In genomic region chr11:45282070-45282469, GRCh38 we compare ENCODE assay signal across 24 cellular contexts. TPM values are rescaled to one million over a fixed set of nuclear protein-coding genes. Genes with fewer than 3 reads are reported as not detected.
A peak's percentile ranks its signal among the peaks of the same experiment; 100 is the strongest.
DNase-seq lines count a peak whose midpoint lies in the region; ATAC-seq and TF ChIP-seq lines count a peak whose summit lies in the region.
"Had no signal": no experiment of that assay in that cellular context is flagged by ENCODE, and none has a peak within 500 bp of the region (broad histone marks: within the 10 kb centered on the region; RNA-seq: fewer than 3 reads in every experiment).

No MANE protein-coding gene starts in this region.

- H3K79me2 ChIP-seq in neural cell (replicated peaks; ENCODE audit: insufficient read depth, low read length): peaks cover 10% of the 10 kb centered on the region

- WGBS in thyroid gland, 2 donors: 48 to 60% methylated on average over 6 of the region's 6 CpGs
- WGBS in testis, 2 donors: 87 to 91% methylated on average over 6 of the region's 6 CpGs

- peak overlapping the region; percentile 12 for H3K4me3 ChIP-seq in neural cell (ENCODE audit: low read length)
- no peak overlapping the region for H3K4me3 ChIP-seq in thyroid gland (replicated peaks in 1 of 3)
- no peak overlapping the region for H3K4me3 ChIP-seq in CD8-positive, alpha-beta T cell (ENCODE audit: low read depth, low read length)
- no peak overlapping the region for H3K4me3 ChIP-seq in testis
- H3K4me3 ChIP-seq: Peyer's patch, SJCRH30 had no signal

- intact Hi-C loops in thyroid gland (cut with DNase I): no loop called here
- intact Hi-C loops in CD8-positive, alpha-beta T cell (cut with DNase I, micrococcal nuclease): no loop called here
- intact Hi-C loops in testis (cut with DNase I; ENCODE audit: low total_unique reads): no loop called here

- POLR2A ChIA-PET in CD8-positive, alpha-beta T cell (lab: Charles Lee): no interaction called here

- H3K9me3 ChIP-seq in neural cell (ENCODE audit: low read length) (no peaks in the 10 kb centered on the region), thyroid gland (no peaks in the 10 kb centered on the region), testis (no peaks in the 10 kb centered on the region)
- no peaks in the 10 kb centered on the region for H3K9me3 ChIP-seq in CD8-positive, alpha-beta T cell (ENCODE audit: low read length)
- H3K9me3 ChIP-seq: Peyer's patch, SJCRH30 had no signal

- peak; percentile 62; the same call in 1 of the 2 replicates for TF ChIP-seq EP300 in Ishikawa (IDR thresholded peaks at IDR 0.05; ENCODE audit: borderline replicate concordance)
- no peak for TF ChIP-seq EP300 in neural cell (conservative IDR thresholded peaks at IDR 0.05; ENCODE audit: poor library complexity, severe bottlenecking)

- no peak for TF ChIP-seq CTCF in neural cell (IDR thresholded peaks at IDR 0.05; ENCODE audit: poor library complexity, severe bottlenecking)
- TF ChIP-seq CTCF in thyroid gland (IDR thresholded peaks at IDR 0.05): no peak
- TF ChIP-seq CTCF in CD8-positive, alpha-beta T cell (IDR thresholded peaks at IDR 0.05): no peak
- no peak for TF ChIP-seq CTCF in testis (IDR thresholded peaks at IDR 0.05)

- no peaks in the 10 kb centered on the region for H3K27me3 ChIP-seq in neural cell (ENCODE audit: insufficient read depth, low read depth, low read length)
- no peaks in the 10 kb centered on the region for H3K27me3 ChIP-seq in thyroid gland
- peaks cover 9% of the 10 kb centered on the region for H3K27me3 ChIP-seq in CD8-positive, alpha-beta T cell (ENCODE audit: insufficient read depth, low read length)
- no peaks in the 10 kb centered on the region for H3K27me3 ChIP-seq in testis
- H3K27me3 ChIP-seq: Peyer's patch had no signal

- H3K9me2 ChIP-seq in neural cell (ENCODE audit: insufficient read depth, low read length): no peaks in the 10 kb centered on the region

- peaks cover 6% of the 10 kb centered on the region for H3K9me3 Mint-ChIP-seq in CD8-positive, alpha-beta T cell
- H3K9me3 Mint-ChIP-seq in stimulated activated effector memory CD8-positive, alpha-beta T cell treated with anti-CD3 and anti-CD28 coated beads, Interleukin-12 subunit alpha, Interleukin-12 subunit beta, amount 100 ng/mL, for 72 hours: no peaks in the 10 kb centered on the region

- no peak overlapping the region for H3K4me3 Mint-ChIP-seq in CD8-positive, alpha-beta T cell
- H3K4me3 Mint-ChIP-seq in stimulated activated effector memory CD8-positive, alpha-beta T cell treated with anti-CD3 and anti-CD28 coated beads, Interleukin-12 subunit alpha, Interleukin-12 subunit beta, amount 100 ng/mL, for 72 hours: no peak overlapping the region
- H3K4me3 Mint-ChIP-seq: H9 had no signal

- H3K9ac ChIP-seq in neural cell (ENCODE audit: low read length): peak overlapping the region; percentile 0

- DNase-seq in islet precursor cell (peak; percentile 85), thyroid gland (peak; percentile 77 to 79), nucleus accumbens (lab: John Stamatoyannopoulos, UW) (no peak), testis (no peak)
- no peak for DNase-seq in CD8-positive, alpha-beta T cell
- DNase-seq in stimulated activated effector memory CD8-positive, alpha-beta T cell treated with anti-CD3 and anti-CD28 coated beads, Interleukin-12 subunit alpha, Interleukin-12 subunit beta, amount 100 ng/mL, for 72 hours (ENCODE audit: low spot score in 2 of 2): no peak
- DNase-seq: ACHN, DND-41, H9, IMR-90, MV-4-11, NCI-H1105 treated with DMSO at 0.1 percent for 48 hours, NCI-H1694, NCI-H2081, NCI-H345, NCI-H524 treated with DMSO at 0.1 percent for 48 hours, NCI-H82, Peyer's patch, SJCRH30 had no signal

- H3K27ac ChIP-seq in neural cell (ENCODE audit: low read length) (no peak overlapping the region), thyroid gland (peak overlapping the region; percentile 44 to 51 (median 47)), testis (no peak overlapping the region)
- H3K27ac ChIP-seq in CD8-positive, alpha-beta T cell (ENCODE audit: low read depth, low read length): no peak overlapping the region
- H3K27ac ChIP-seq: C4-2B, Peyer's patch, SJCRH30 had no signal

- TF ChIP-seq RAD21 in Ishikawa (IDR thresholded peaks at IDR 0.05; ENCODE audit: low read depth) (no peak), neural cell (conservative IDR thresholded peaks at IDR 0.05) (no peak)

- H3K36me3 Mint-ChIP-seq in CD8-positive, alpha-beta T cell: no peaks in the 10 kb centered on the region
- H3K36me3 Mint-ChIP-seq in stimulated activated effector memory CD8-positive, alpha-beta T cell treated with anti-CD3 and anti-CD28 coated beads, Interleukin-12 subunit alpha, Interleukin-12 subunit beta, amount 100 ng/mL, for 72 hours: no peaks in the 10 kb centered on the region

- H3K27ac Mint-ChIP-seq in CD8-positive, alpha-beta T cell: no peak overlapping the region
- H3K27ac Mint-ChIP-seq in stimulated activated effector memory CD8-positive, alpha-beta T cell treated with anti-CD3 and anti-CD28 coated beads, Interleukin-12 subunit alpha, Interleukin-12 subunit beta, amount 100 ng/mL, for 72 hours: no peak overlapping the region
- H3K27ac Mint-ChIP-seq: H9 had no signal

- H3K4me1 Mint-ChIP-seq in CD8-positive, alpha-beta T cell (ENCODE audit: low read depth): peaks cover 3% of the 10 kb centered on the region
- H3K4me1 Mint-ChIP-seq in stimulated activated effector memory CD8-positive, alpha-beta T cell treated with anti-CD3 and anti-CD28 coated beads, Interleukin-12 subunit alpha, Interleukin-12 subunit beta, amount 100 ng/mL, for 72 hours: no peaks in the 10 kb centered on the region

- peaks cover 32% of the 10 kb centered on the region for H3K27me3 Mint-ChIP-seq in CD8-positive, alpha-beta T cell (ENCODE audit: low read depth)

- H2AFZ ChIP-seq in neural cell (ENCODE audit: low read depth, low read length): no peak overlapping the region

- H3F3A ChIP-seq in neural cell (ENCODE audit: insufficient read depth, low read length, poor library complexity, severe bottlenecking): no peaks in the 10 kb centered on the region

- ATAC-seq in CD8-positive, alpha-beta T cell: no peak
- ATAC-seq in stimulated activated effector memory CD8-positive, alpha-beta T cell treated with anti-CD3 and anti-CD28 coated beads, Interleukin-12 subunit alpha, Interleukin-12 subunit beta, amount 100 ng/mL, for 72 hours: no peak

- no peaks in the 10 kb centered on the region for H4K20me1 ChIP-seq in neural cell (ENCODE audit: insufficient read depth)

- TF ChIP-seq POLR2A in thyroid gland (IDR thresholded peaks at IDR 0.05) (no peak), testis (IDR thresholded peaks at IDR 0.05) (no peak)

- CTCF ChIA-PET in CD8-positive, alpha-beta T cell (lab: Charles Lee): no interaction called here

- H3K4me2 ChIP-seq in neural cell (ENCODE audit: low read length): no peak overlapping the region

- H3K36me3 ChIP-seq in neural cell (ENCODE audit: insufficient read depth, low read length): no peaks in the 10 kb centered on the region
- no peaks in the 10 kb centered on the region for H3K36me3 ChIP-seq in thyroid gland
- no peaks in the 10 kb centered on the region for H3K36me3 ChIP-seq in CD8-positive, alpha-beta T cell (ENCODE audit: insufficient read depth, low read length)
- no peaks in the 10 kb centered on the region for H3K36me3 ChIP-seq in testis (ENCODE audit: low read depth, missing control alignments)
- H3K36me3 ChIP-seq: Peyer's patch, SJCRH30 had no signal

- H3K4me1 ChIP-seq in thyroid gland: peaks cover 3 to 17% of the 10 kb centered on the region in 2 donors
- H3K4me1 ChIP-seq in CD8-positive, alpha-beta T cell (ENCODE audit: insufficient read depth, low read length): no peaks in the 10 kb centered on the region
- H3K4me1 ChIP-seq in testis: peaks cover 4% of the 10 kb centered on the region
- H3K4me1 ChIP-seq: SJCRH30 had no signal

TF ChIP-seq in Ishikawa, 13 proteins besides CTCF, POLR2A, EP300 and RAD21 (continues in another document):
- TF ChIP-seq CEBPB (IDR thresholded peaks at IDR 0.05) (no peak), TCF12 (IDR thresholded peaks at IDR 0.05; ENCODE audit: low read depth) (peak; percentile 67)

TF ChIP-seq in neural cell, 6 proteins besides CTCF, POLR2A, EP300 and RAD21:
- TF ChIP-seq TAF1 (IDR thresholded peaks at IDR 0.05; ENCODE audit: low read depth): no peak
- TF ChIP-seq REST (IDR thresholded peaks at IDR 0.05; ENCODE audit: borderline replicate concordance): no peak
- no peak for TF ChIP-seq MXI1 (conservative IDR thresholded peaks at IDR 0.05; ENCODE audit: poor library complexity, severe bottlenecking)
- no peak for TF ChIP-seq SMC3 (conservative IDR thresholded peaks at IDR 0.05; ENCODE audit: poor library complexity)
- TF ChIP-seq EZH2 (IDR thresholded peaks at IDR 0.05; ENCODE audit: borderline replicate concordance, insufficient read depth, low read length, poor library complexity, severe bottlenecking): no peak
TF ChIP-seq in neural cell: peak in this region for 0.

RNA-seq across cellular contexts. Expression of gene SYT13, which starts 4.1 kb away (rescaled TPM):
- 60.8 and 65.4 TPM in 2 replicates for polyA plus RNA-seq in neural cell
- polyA minus RNA-seq in neural cell: 110 and 121 TPM in 2 replicates
- 10 to 100 TPM in 1 of 4 donors, 1 to 10 TPM in 3; 1.6 to 12.7 (median 4.3) TPM for total RNA-seq in thyroid gland
- not detected for total RNA-seq in CD8-positive, alpha-beta T cell
- 1 to 10 TPM in 1 of 2 donors, under 1 TPM in 1; 0.68 to 1.4 TPM for total RNA-seq in testis
- 3.3 TPM for polyA plus RNA-seq in testis (ENCODE audit: insufficient read depth, low read depth, low replicate concordance)
- total RNA-seq: G401, IMR-90, OCI-LY7, SJCRH30 had no signal
- polyA plus RNA-seq: IMR-90 had no signal

Comparison
In these comparisons a context has a peak if more than half of its experiments do, and no peak if none do; other contexts are left out.
1. DNase-seq: peak in islet precursor cell (single experiment) and thyroid gland (2 of 2); none in CD8-positive, alpha-beta T cell (0 of 7), nucleus accumbens (0 of 56), stimulated activated effector memory CD8-positive, alpha-beta T cell treated with anti-CD3 and anti-CD28 coated beads, Interleukin-12 subunit alpha, Interleukin-12 subunit beta, amount 100 ng/mL, for 72 hours (0 of 2) and testis (single experiment).
2. H3K27ac ChIP-seq: peak in thyroid gland (3 of 3); none in neural cell (single experiment), CD8-positive, alpha-beta T cell (single experiment) and testis (0 of 2).